25 cellular contexts compared by ENCODE assay signal in the genomic region with DNA sequence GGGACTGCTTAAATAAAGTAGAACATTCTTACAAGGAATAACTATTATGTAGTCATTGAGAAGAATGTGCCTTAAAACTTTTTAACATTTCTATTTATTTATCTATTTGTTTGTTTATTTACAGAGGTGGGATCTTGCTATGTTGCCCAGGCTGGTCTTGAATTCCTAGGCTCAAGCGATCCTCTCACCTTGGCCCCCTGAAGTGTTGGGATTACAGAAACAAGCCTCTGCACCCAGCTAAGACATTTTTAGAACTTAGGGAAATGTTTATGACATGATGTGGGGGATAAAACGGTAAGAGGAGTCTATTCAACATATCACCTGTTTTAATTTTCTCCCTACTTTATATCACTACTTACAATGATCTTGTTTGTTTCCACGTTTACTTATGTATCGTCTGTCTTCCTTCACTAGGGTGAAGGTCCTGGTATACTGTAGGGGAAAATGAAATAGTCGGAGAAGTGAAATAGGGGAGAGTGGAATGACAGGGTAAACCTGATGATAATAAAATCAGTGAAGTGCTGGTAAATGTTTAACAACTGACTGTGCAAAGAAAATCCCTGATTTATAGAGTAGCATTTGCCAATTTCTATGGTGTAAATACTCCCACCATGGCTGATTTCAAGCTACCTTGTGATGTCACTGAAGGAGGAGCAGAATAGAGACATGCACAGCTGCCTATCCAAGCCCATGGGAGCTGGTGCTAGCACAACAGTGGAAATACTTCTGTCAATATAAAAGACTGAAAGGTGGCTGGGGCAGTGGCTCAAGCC. TPM values are rescaled to one million over a fixed set of nuclear protein-coding genes. Genes with fewer than 3 reads are reported as not detected.
DNase-seq lines count a peak whose midpoint lies in the region; ATAC-seq, FAIRE-seq and TF ChIP-seq lines count a peak whose summit lies in the region.
"Had no signal": no experiment of that assay in that cellular context is flagged by ENCODE, and none has a peak within 500 bp of the region (broad histone marks: within the 10 kb centered on the region; RNA-seq: fewer than 3 reads in every experiment).

No MANE protein-coding gene starts in this region.

- peak; percentile 14 for DNase-seq in A172 (ENCODE audit: low spot score)
- no peak for DNase-seq in PC-9
- no peak for DNase-seq in left colon
- DNase-seq in small intestine: no peak
- DNase-seq in aorta: no peak
- no peak for DNase-seq in mesenteric fat pad (ENCODE audit: low spot score)
- no peak for DNase-seq in posterior cingulate gyrus
- DNase-seq: activated CD4-positive, alpha-beta memory T cell treated with anti-CD3 and anti-CD28 coated beads for 36 hours; activated CD4-positive, CD25-positive, alpha-beta regulatory T cell; activated effector memory CD4-positive, alpha-beta T cell treated with Interleukin-2 at 50 U/mL for 16 hours; activated naive CD8-positive, alpha-beta T cell treated with anti-CD3 and anti-CD28 coated beads for 36 hours; activated T-cell treated with anti-CD3 and anti-CD28 coated beads for 4 hours; CD8-positive, alpha-beta T cell; effector CD4-positive, alpha-beta T cell; erythroblast; GF-D8; GOT3; head of caudate nucleus; NCI-H1105; NCI-H2029; Right ventricle myocardium superior; testis had no signal

- 55 to 76% (median 59%) methylated on average over 5 of the region's 5 CpGs for WGBS in small intestine, 3 donors
- WGBS in aorta, 2 donors: 84% methylated on average over 5 of the region's 5 CpGs

- H3K27me3 ChIP-seq in BLaER1 treated with 17β-estradiol and CSF1 and Interleukin-3, amounts not matched to agents 10 nM and 100 nM: no peaks in the 10 kb centered on the region
- H3K27me3 ChIP-seq in PC-9 (ENCODE audit: insufficient read depth, low read depth) (no peaks in the 10 kb centered on the region), small intestine (ENCODE audit: control insufficient read depth in 2 of 2, insufficient read depth in 2 of 2, low read length in 2 of 2) (no peaks in the 10 kb centered on the region), aorta (ENCODE audit: control insufficient read depth in 1 of 2, insufficient read depth in 2 of 2, low read length in 1 of 2) (no peaks in the 10 kb centered on the region)
- H3K27me3 ChIP-seq: testis, vagina had no signal

- CTCF ChIA-PET in PC-9 (lab: Charles Lee): interaction anchor here (0.5 to 0.6 kb wide), 2 partner anchors 38 to 72 kb away, joined by 3 to 4 read pairs; no protein-coding TSS in a partner anchor

- no peak overlapping the region for H3K4me3 ChIP-seq in BLaER1 treated with 17β-estradiol and CSF1 and Interleukin-3, amounts not matched to agents 10 nM and 100 nM
- H3K4me3 ChIP-seq in PC-9 (no peak overlapping the region), small intestine (ENCODE audit: low read depth in 1 of 2, low read length in 2 of 2) (no peak overlapping the region), aorta (ENCODE audit: low read length in 2 of 2) (no peak overlapping the region)
- H3K4me3 ChIP-seq: testis, vagina had no signal

- intact Hi-C loops in PC-9 (cut with micrococcal nuclease; ENCODE audit: unreplicated experiment) (loop anchor here (1.0 to 5.0 kb wide), 2 partner anchors 16 to 52 kb away; a partner anchor contains a TSS), left colon (cut with DNase I, micrococcal nuclease) (no loop called here), aorta (cut with DNase I) (no loop called here), posterior cingulate gyrus (cut with DNase I) (no loop called here)

- POLR2A ChIA-PET in PC-9 (lab: Charles Lee; ENCODE audit: unreplicated experiment): no interaction called here

- no peaks in the 10 kb centered on the region for H3K79me2 ChIP-seq in PC-9 (ENCODE audit: low read depth)

- H3F3A ChIP-seq in PC-9 (ENCODE audit: insufficient read depth, low read depth): peaks cover 43% of the 10 kb centered on the region

- no peak for TF ChIP-seq CTCF in PC-9 (conservative IDR thresholded peaks at IDR 0.05)

- no peak overlapping the region; a peak in 1 of 22 replicates for H3K9ac ChIP-seq in BLaER1 treated with 17β-estradiol and CSF1 and Interleukin-3, amounts not matched to agents 10 nM and 100 nM

- H2AFZ ChIP-seq in PC-9: no peak overlapping the region

- peaks cover 38 to 59% (median 49%) of the 10 kb centered on the region in 10 experiments for H3K4me1 ChIP-seq in BLaER1 treated with 17β-estradiol and CSF1 and Interleukin-3, amounts not matched to agents 10 nM and 100 nM
- H3K4me1 ChIP-seq in PC-9 (replicated peaks; ENCODE audit: insufficient read depth): peaks cover 53% of the 10 kb centered on the region
- no peaks in the 10 kb centered on the region for H3K4me1 ChIP-seq in small intestine (ENCODE audit: control insufficient read depth in 2 of 2, insufficient read depth in 1 of 2, low read depth in 1 of 2, low read length in 1 of 2)
- H3K4me1 ChIP-seq in aorta (ENCODE audit: control insufficient read depth in 1 of 2, insufficient read depth in 2 of 2, low read length in 2 of 2): no peaks in the 10 kb centered on the region
- H3K4me1 ChIP-seq: testis had no signal

- no peaks in the 10 kb centered on the region for H3K36me3 ChIP-seq in BLaER1 treated with 17β-estradiol and CSF1 and Interleukin-3, amounts not matched to agents 10 nM and 100 nM
- H3K36me3 ChIP-seq in PC-9 (ENCODE audit: low read depth) (no peaks in the 10 kb centered on the region), small intestine (ENCODE audit: control insufficient read depth in 2 of 2, insufficient read depth in 2 of 2, low read length in 2 of 2) (no peaks in the 10 kb centered on the region), aorta (ENCODE audit: control insufficient read depth in 1 of 2, insufficient read depth in 2 of 2, low read length in 1 of 2) (no peaks in the 10 kb centered on the region)
- H3K36me3 ChIP-seq: vagina had no signal

- no TSS peak for BruUV-seq in PC-9 (replicated peaks; lab: Mats Ljungman, UMichigan)

- no peaks in the 10 kb centered on the region for H3K9me2 ChIP-seq in PC-9 (ENCODE audit: insufficient read depth)

- ATAC-seq in left colon (peak; percentile 53), aorta (ENCODE audit: low FRiP score) (no peak)
- ATAC-seq: CD8-positive, alpha-beta T cell had no signal

- no peak for FAIRE-seq in small intestine (lab: Jason Lieb, UNC)
- FAIRE-seq: GM18507 had no signal

- peak overlapping the region in 8 of 11 experiments; percentile 8 to 74 (median 36); a peak in 8 of 22 replicates for H3K4me2 ChIP-seq in BLaER1 treated with 17β-estradiol and CSF1 and Interleukin-3, amounts not matched to agents 10 nM and 100 nM
- no peak overlapping the region for H3K4me2 ChIP-seq in PC-9

- peak overlapping the region in 4 of 11 experiments; percentile 92 to 96 (median 94); a peak in 4 of 22 replicates for H3K27ac ChIP-seq in BLaER1 treated with 17β-estradiol and CSF1 and Interleukin-3, amounts not matched to agents 10 nM and 100 nM
- H3K27ac ChIP-seq in PC-9 (peak overlapping the region; percentile 83; the same call in 1 of the 2 replicates), small intestine (ENCODE audit: low read depth in 1 of 2, low read length in 1 of 2) (no peak overlapping the region), aorta (ENCODE audit: low read depth in 1 of 2, low read length in 2 of 2) (no peak overlapping the region)
- H3K27ac ChIP-seq: testis, vagina had no signal

- H3K9me3 ChIP-seq in BLaER1 treated with 17β-estradiol and CSF1 and Interleukin-3, amounts not matched to agents 10 nM and 100 nM (replicated peaks in 1 of 11): peaks cover 7 to 30% (median 20%) of the 10 kb centered on the region in 11 experiments; a peak in 18 of 22 replicates
- H3K9me3 ChIP-seq in PC-9 (ENCODE audit: insufficient read depth, low read depth) (no peaks in the 10 kb centered on the region; the same call in 1 of the 2 replicates), small intestine (ENCODE audit: control insufficient read depth, low read depth) (no peaks in the 10 kb centered on the region), aorta (ENCODE audit: control insufficient read depth, low read length) (no peaks in the 10 kb centered on the region)
- H3K9me3 ChIP-seq: testis, vagina had no signal

- no peaks in the 10 kb centered on the region for H4K20me1 ChIP-seq in BLaER1 treated with 17β-estradiol and CSF1 and Interleukin-3, amounts not matched to agents 10 nM and 100 nM
- H4K20me1 ChIP-seq in PC-9 (ENCODE audit: insufficient read depth): no peaks in the 10 kb centered on the region

RNA-seq across cellular contexts. Expression of a gene that starts 16.0 kb away (rescaled TPM):
- total RNA-seq in A172 (2014; rRNA removed; shearing (Covaris generic)): 66.3 and 79.6 TPM in 2 replicates
- total RNA-seq in PC-9 (2021) (61.1 and 82.8 TPM in 2 replicates), left colon (10 to 100 TPM; 46.4 to 58.9 TPM), aorta (10 to 100 TPM; 65.4 to 67.5 TPM), mesenteric fat pad (57.7 TPM)
- polyA plus RNA-seq in small intestine (10 to 100 TPM; 11.6 to 18.1 (median 11.9) TPM), aorta (10 to 100 TPM; 14.0 to 19.2 TPM)
